Comparison of ENCODE assay signal across 11 cellular contexts in genomic region chr4:87499415-87500106, GRCh38. TPM values are rescaled to one million over a fixed set of nuclear protein-coding genes. Genes with fewer than 3 reads are reported as not detected.
DNase-seq lines count a peak whose midpoint lies in the region; ATAC-seq, FAIRE-seq and TF ChIP-seq lines count a peak whose summit lies in the region.
"Had no signal": no experiment of that assay in that cellular context is flagged by ENCODE, and none has a peak within 500 bp of the region (broad histone marks: within the 10 kb centered on the region; RNA-seq: fewer than 3 reads in every experiment).

No MANE protein-coding gene starts in this region.

- H3K27me3 ChIP-seq in CD4-positive, CD25-positive, alpha-beta regulatory T cell (ENCODE audit: control insufficient read depth, insufficient read depth, low read length): no peaks in the 10 kb centered on the region
- H3K27me3 ChIP-seq in brain microvascular endothelial cell (replicated peaks) (no peaks in the 10 kb centered on the region), breast epithelium (no peaks in the 10 kb centered on the region), pancreas (no peaks in the 10 kb centered on the region)
- H3K27me3 ChIP-seq: BLaER1 treated with 17β-estradiol and CSF1 and Interleukin-3, amounts not matched to agents 10 nM and 100 nM; right lobe of liver had no signal

- no peaks in the 10 kb centered on the region for H3K27me3 Mint-ChIP-seq in CD4-positive, CD25-positive, alpha-beta regulatory T cell
- no peaks in the 10 kb centered on the region for H3K27me3 Mint-ChIP-seq in activated CD4-positive, alpha-beta memory T cell treated with anti-CD3 and anti-CD28 coated beads, Interleukin-2, amount 10 ng/mL, durations not matched to agents 7 days and 5 days

- peaks cover 11% of the 10 kb centered on the region for H3K4me1 ChIP-seq in CD4-positive, CD25-positive, alpha-beta regulatory T cell (ENCODE audit: control insufficient read depth, insufficient read depth, low read length, poor library complexity, severe bottlenecking)
- no peaks in the 10 kb centered on the region for H3K4me1 ChIP-seq in breast epithelium
- H3K4me1 ChIP-seq in pancreas: peaks cover 0 to 7% (median 0%) of the 10 kb centered on the region in 3 donors
- H3K4me1 ChIP-seq: BLaER1 treated with 17β-estradiol and CSF1 and Interleukin-3, amounts not matched to agents 10 nM and 100 nM had no signal

- no peak overlapping the region for H3K27ac Mint-ChIP-seq in CD4-positive, CD25-positive, alpha-beta regulatory T cell
- peak overlapping the region; percentile 40 for H3K27ac Mint-ChIP-seq in activated CD4-positive, alpha-beta memory T cell treated with anti-CD3 and anti-CD28 coated beads, Interleukin-2, amount 10 ng/mL, durations not matched to agents 7 days and 5 days

- POLR2A ChIA-PET in activated CD4-positive, alpha-beta memory T cell treated with anti-CD3 and anti-CD28 coated beads, Interleukin-2, amount 10 ng/mL, durations not matched to agents 7 days and 5 days (lab: Charles Lee): interaction anchor here (1.1 kb wide), 1 partner anchor 58 kb away, joined by 3 read pairs; no protein-coding TSS in a partner anchor

- ATAC-seq in CD4-positive, CD25-positive, alpha-beta regulatory T cell (ENCODE audit: low read depth in 2 of 2): no peak
- ATAC-seq in GM19035 (IDR thresholded peaks at IDR 0.05; ENCODE audit: unreplicated experiment): peak; percentile 81
- peak; percentile 91 for ATAC-seq in HG02870 (IDR thresholded peaks at IDR 0.05; ENCODE audit: unreplicated experiment)
- no peak for ATAC-seq in pancreas
- ATAC-seq: right lobe of liver had no signal

- no peaks in the 10 kb centered on the region for H3K36me3 Mint-ChIP-seq in CD4-positive, CD25-positive, alpha-beta regulatory T cell
- no peaks in the 10 kb centered on the region for H3K36me3 Mint-ChIP-seq in activated CD4-positive, alpha-beta memory T cell treated with anti-CD3 and anti-CD28 coated beads, Interleukin-2, amount 10 ng/mL, durations not matched to agents 7 days and 5 days (ENCODE audit: low read depth)

- no peaks in the 10 kb centered on the region for H3K9me3 Mint-ChIP-seq in CD4-positive, CD25-positive, alpha-beta regulatory T cell
- no peaks in the 10 kb centered on the region for H3K9me3 Mint-ChIP-seq in activated CD4-positive, alpha-beta memory T cell treated with anti-CD3 and anti-CD28 coated beads, Interleukin-2, amount 10 ng/mL, durations not matched to agents 7 days and 5 days

- intact Hi-C loops in breast epithelium (cut with DNase I; ENCODE audit: low total_unique reads) (no loop called here), posterior cingulate gyrus (cut with DNase I) (no loop called here), pancreas (cut with DNase I) (no loop called here)

- no peaks in the 10 kb centered on the region for H3K36me3 ChIP-seq in CD4-positive, CD25-positive, alpha-beta regulatory T cell (ENCODE audit: control insufficient read depth, insufficient read depth, low read length)
- H3K36me3 ChIP-seq in brain microvascular endothelial cell (replicated peaks): no peaks in the 10 kb centered on the region
- H3K36me3 ChIP-seq in breast epithelium: no peaks in the 10 kb centered on the region
- H3K36me3 ChIP-seq in pancreas: no peaks in the 10 kb centered on the region
- H3K36me3 ChIP-seq: BLaER1 treated with 17β-estradiol and CSF1 and Interleukin-3, amounts not matched to agents 10 nM and 100 nM; right lobe of liver had no signal

- peak overlapping the region in 3 of 4 donors; percentile 1 to 87 (median 59) for H3K4me3 Mint-ChIP-seq in CD4-positive, CD25-positive, alpha-beta regulatory T cell
- peak overlapping the region; percentile 10 for H3K4me3 Mint-ChIP-seq in activated CD4-positive, alpha-beta memory T cell treated with anti-CD3 and anti-CD28 coated beads, Interleukin-2, amount 10 ng/mL, durations not matched to agents 7 days and 5 days

- peak overlapping the region; percentile 17 for H3K4me3 ChIP-seq in CD4-positive, CD25-positive, alpha-beta regulatory T cell (ENCODE audit: low read depth, low read length)
- H3K4me3 ChIP-seq in brain microvascular endothelial cell (ENCODE audit: low read depth, low read length) (no peak overlapping the region), breast epithelium (no peak overlapping the region), pancreas (no peak overlapping the region)
- H3K4me3 ChIP-seq: BLaER1 treated with 17β-estradiol and CSF1 and Interleukin-3, amounts not matched to agents 10 nM and 100 nM; right lobe of liver had no signal

- no peak for TF ChIP-seq CTCF in brain microvascular endothelial cell (IDR thresholded peaks at IDR 0.05; ENCODE audit: low read depth, low read length, missing control alignments)
- no peak for TF ChIP-seq CTCF in breast epithelium (IDR thresholded peaks at IDR 0.05)
- TF ChIP-seq CTCF in pancreas (IDR thresholded peaks at IDR 0.05): no peak

- no peak overlapping the region for H3K27ac ChIP-seq in CD4-positive, CD25-positive, alpha-beta regulatory T cell (ENCODE audit: insufficient read depth, low read length, poor library complexity, severe bottlenecking)
- H3K27ac ChIP-seq in brain microvascular endothelial cell (no peak overlapping the region), breast epithelium (peak overlapping the region in 1 of 2 donors; percentile 8), pancreas (no peak overlapping the region)
- H3K27ac ChIP-seq: BLaER1 treated with 17β-estradiol and CSF1 and Interleukin-3, amounts not matched to agents 10 nM and 100 nM; right lobe of liver had no signal

- DNase-seq in CD4-positive, CD25-positive, alpha-beta regulatory T cell: peak in 1 of 3 donors; percentile 10
- no peak for DNase-seq in activated CD4-positive, alpha-beta memory T cell treated with anti-CD3 and anti-CD28 coated beads, Interleukin-2, amount 10 ng/mL, durations not matched to agents 7 days and 5 days
- DNase-seq in brain microvascular endothelial cell: no peak
- no peak for DNase-seq in breast epithelium (ENCODE audit: low spot score in 2 of 2)
- no peak for DNase-seq in posterior cingulate gyrus
- DNase-seq in pancreas: no peak
- DNase-seq: NCI-H446 treated with DMSO at 0.1 percent for 48 hours, right lobe of liver had no signal

- in situ Hi-C loops in brain microvascular endothelial cell (cut with HindIII; ENCODE audit: low pct_ligation_motif_present, low sequenced_read_pairs): no loop called here

- H3K9me3 ChIP-seq in CD4-positive, CD25-positive, alpha-beta regulatory T cell (ENCODE audit: control insufficient read depth in 2 of 2, low read length in 2 of 2): no peaks in the 10 kb centered on the region
- H3K9me3 ChIP-seq in breast epithelium (no peaks in the 10 kb centered on the region), pancreas (no peaks in the 10 kb centered on the region)
- H3K9me3 ChIP-seq: BLaER1 treated with 17β-estradiol and CSF1 and Interleukin-3, amounts not matched to agents 10 nM and 100 nM; right lobe of liver had no signal

- H3K4me1 Mint-ChIP-seq in CD4-positive, CD25-positive, alpha-beta regulatory T cell: peaks cover 2 to 29% (median 17%) of the 10 kb centered on the region in 4 donors
- H3K4me1 Mint-ChIP-seq in activated CD4-positive, alpha-beta memory T cell treated with anti-CD3 and anti-CD28 coated beads, Interleukin-2, amount 10 ng/mL, durations not matched to agents 7 days and 5 days: peaks cover 26% of the 10 kb centered on the region

- CTCF ChIA-PET in activated CD4-positive, alpha-beta memory T cell treated with anti-CD3 and anti-CD28 coated beads, Interleukin-2, amount 10 ng/mL, durations not matched to agents 7 days and 5 days (lab: Charles Lee): interaction anchor here (0.6 to 1.4 kb wide), 5 partner anchors 35 to 858 kb away, joined by 3 to 4 read pairs (median 3); no protein-coding TSS in a partner anchor

- whole genome bisulfite sequencing in pancreas, 2 donors: 74 to 81% methylated on average over 7 of the region's 7 CpGs

- no peak for TF ChIP-seq POLR2A in breast epithelium (IDR thresholded peaks at IDR 0.05)

- no peak for FAIRE-seq in pancreas (lab: Jason Lieb, UNC)

RNA-seq across cellular contexts. Expression of gene SPARCL1, which starts 29.6 kb away (rescaled TPM):
- not detected for total RNA-seq in CD4-positive, CD25-positive, alpha-beta regulatory T cell
- polyA plus RNA-seq in CD4-positive, CD25-positive, alpha-beta regulatory T cell: not detected
- not detected for total RNA-seq in activated CD4-positive, alpha-beta memory T cell treated with anti-CD3 and anti-CD28 coated beads, Interleukin-2, amount 10 ng/mL, durations not matched to agents 7 days and 5 days
- total RNA-seq in breast epithelium (100 to 1,000 TPM; 368 to 408 (median 371) TPM), pancreas (10 to 100 TPM; 19.6 to 77.0 (median 37.2) TPM)
- polyA plus RNA-seq in pancreas: 10 to 100 TPM; 21.7 to 39.1 TPM

Comparison
In these comparisons a context has a peak if more than half of its experiments do, and no peak if none do; other contexts are left out.
1. ATAC-seq: peak in GM19035 (single experiment) and HG02870 (single experiment); none in CD4-positive, CD25-positive, alpha-beta regulatory T cell (0 of 2) and pancreas (0 of 4).
2. RNA of gene SPARCL1, which starts 29.6 kb away (total RNA-seq): 368 to 408 TPM in breast epithelium and 19.6 to 77.0 TPM in pancreas; not detected in CD4-positive, CD25-positive, alpha-beta regulatory T cell (single experiment) and not detected in activated CD4-positive, alpha-beta memory T cell treated with anti-CD3 and anti-CD28 coated beads, Interleukin-2, amount 10 ng/mL, durations not matched to agents 7 days and 5 days; every median in the first group is over 10 times any median in the second.